Comparison of ENCODE assay signal across 14 cellular contexts in the genomic region with DNA sequence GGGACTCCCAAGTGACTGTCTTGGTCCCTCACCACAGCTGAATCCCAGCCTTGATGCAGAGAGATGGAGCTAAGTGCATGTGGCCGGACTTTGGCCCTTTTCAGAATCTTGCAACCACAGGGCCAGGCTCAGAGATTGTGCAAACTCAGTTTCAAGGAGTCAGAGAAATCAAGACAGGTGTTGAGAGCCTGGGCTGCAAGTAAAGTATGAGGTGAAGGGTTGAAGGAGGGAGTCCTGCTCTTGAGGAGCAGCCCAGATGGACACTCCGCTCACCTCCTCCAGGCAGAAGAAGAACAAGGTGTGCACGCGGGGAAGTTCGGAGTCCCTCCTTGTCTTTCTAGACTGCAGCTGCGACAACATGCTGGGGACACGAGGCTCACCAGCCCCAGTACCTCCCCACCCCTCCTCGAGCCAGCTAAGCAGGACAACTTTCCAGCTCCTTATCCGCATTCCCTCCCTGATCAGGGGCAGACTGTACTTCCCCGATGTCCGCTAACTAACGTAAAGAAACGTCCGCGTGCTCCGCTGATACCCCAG. TPM values are rescaled to one million over a fixed set of nuclear protein-coding genes. Genes with fewer than 3 reads are reported as not detected.
DNase-seq lines count a peak whose midpoint lies in the region; TF ChIP-seq lines count a peak whose summit lies in the region.
"Had no signal": no experiment of that assay in that cellular context is flagged by ENCODE, and none has a peak within 500 bp of the region (broad histone marks: within the 10 kb centered on the region; RNA-seq: fewer than 3 reads in every experiment).

No MANE protein-coding gene starts in this region.

- no peak for DNase-seq in brain microvascular endothelial cell
- no peak for DNase-seq in prostate gland (ENCODE audit: low spot score)
- no peak for DNase-seq in COLO829 (ENCODE audit: low spot score)
- no peak for DNase-seq in LoVo (ENCODE audit: low spot score)
- DNase-seq in SKM-1 (lab: John Stamatoyannopoulos, UW; ENCODE audit: unreplicated experiment) = no peak
- no peak for DNase-seq in amygdala (lab: John Stamatoyannopoulos, UW)
- DNase-seq: foreskin melanocyte; naive B cell; NCI-H187 treated with DMSO at 0.1 percent for 48 hours; stimulated activated CD4-positive, alpha-beta T cell treated with anti-CD3 and anti-CD28 coated beads, Interleukin-4, amount 100 ng/mL, for 24 hours; T-helper 9 cell had no signal

- no peaks in the 10 kb centered on the region for H4K20me1 ChIP-seq in BLaER1 treated with 17β-estradiol and CSF1 and Interleukin-3, amounts not matched to agents 10 nM and 100 nM

- in situ Hi-C loops in brain microvascular endothelial cell (cut with HindIII; ENCODE audit: low pct_ligation_motif_present, low sequenced_read_pairs) = no loop called here

- TF ChIP-seq CTCF in brain microvascular endothelial cell (IDR thresholded peaks at IDR 0.05; ENCODE audit: low read depth, low read length, missing control alignments) (no peak), prostate gland (IDR thresholded peaks at IDR 0.05) (no peak)

- no peaks in the 10 kb centered on the region for H3K36me3 ChIP-seq in BLaER1 treated with 17β-estradiol and CSF1 and Interleukin-3, amounts not matched to agents 10 nM and 100 nM
- H3K36me3 ChIP-seq in brain microvascular endothelial cell (replicated peaks) (no peaks in the 10 kb centered on the region), prostate gland (no peaks in the 10 kb centered on the region)
- H3K36me3 ChIP-seq: adrenal gland had no signal

- H3K4me2 ChIP-seq in BLaER1 treated with 17β-estradiol and CSF1 and Interleukin-3, amounts not matched to agents 10 nM and 100 nM = peak overlapping the region in 9 of 11 experiments; percentile 11 to 71 (median 55); a peak in 18 of 22 replicates

- no peak overlapping the region for H3K4me3 ChIP-seq in BLaER1 treated with 17β-estradiol and CSF1 and Interleukin-3, amounts not matched to agents 10 nM and 100 nM
- H3K4me3 ChIP-seq in brain microvascular endothelial cell (ENCODE audit: low read depth, low read length) = peak overlapping the region; percentile 29
- peak overlapping the region; percentile 29 for H3K4me3 ChIP-seq in iPS-18c (ENCODE audit: insufficient read depth, low read depth, low read length)
- H3K4me3 ChIP-seq in prostate gland = peak overlapping the region; percentile 23 to 36

- H3K27ac ChIP-seq in BLaER1 treated with 17β-estradiol and CSF1 and Interleukin-3, amounts not matched to agents 10 nM and 100 nM = no peak overlapping the region
- H3K27ac ChIP-seq in brain microvascular endothelial cell (no peak overlapping the region), prostate gland (no peak overlapping the region)
- H3K27ac ChIP-seq: adrenal gland had no signal

- WGBS in prostate gland = 35% methylated on average over 16 of the region's 16 CpGs

- peaks cover 0 to 22% (median 17%) of the 10 kb centered on the region in 10 experiments; a peak in 14 of 20 replicates for H3K4me1 ChIP-seq in BLaER1 treated with 17β-estradiol and CSF1 and Interleukin-3, amounts not matched to agents 10 nM and 100 nM
- no peaks in the 10 kb centered on the region for H3K4me1 ChIP-seq in prostate gland (replicated peaks)

- TF ChIP-seq POLR2A in prostate gland (IDR thresholded peaks at IDR 0.05) = no peak

- intact Hi-C loops in prostate gland (cut with DNase I) = no loop called here

- 0 out of 22 replicates have a peak, but pooled peaks cover 0 to 9% (median 0%) of the 10 kb centered on the region in 11 experiments for H3K9me3 ChIP-seq in BLaER1 treated with 17β-estradiol and CSF1 and Interleukin-3, amounts not matched to agents 10 nM and 100 nM (replicated peaks in 1 of 11)
- H3K9me3 ChIP-seq in iPS-18c (ENCODE audit: control insufficient read depth, insufficient read depth, low read length) = no peaks in the 10 kb centered on the region
- H3K9me3 ChIP-seq in prostate gland = no peaks in the 10 kb centered on the region
- H3K9me3 ChIP-seq: adrenal gland had no signal

- no peaks in the 10 kb centered on the region; a peak in 1 of 22 replicates for H3K27me3 ChIP-seq in BLaER1 treated with 17β-estradiol and CSF1 and Interleukin-3, amounts not matched to agents 10 nM and 100 nM
- H3K27me3 ChIP-seq in brain microvascular endothelial cell (replicated peaks) = peaks cover 14% of the 10 kb centered on the region
- no peaks in the 10 kb centered on the region for H3K27me3 ChIP-seq in prostate gland (replicated peaks; ENCODE audit: insufficient read depth)

- no peak overlapping the region for H3K9ac ChIP-seq in BLaER1 treated with 17β-estradiol and CSF1 and Interleukin-3, amounts not matched to agents 10 nM and 100 nM

RNA-seq across cellular contexts. Expression of gene BMP4, which starts 6.4 kb away (rescaled TPM):
- total RNA-seq in prostate gland = 10 to 100 TPM in 1 of 2 donors, 1 to 10 TPM in 1; 8.8 to 11.2 TPM

Comparison
In these comparisons a context has a peak if more than half of its experiments do, and no peak if none do; other contexts are left out.
1. H3K4me3 ChIP-seq: peak in brain microvascular endothelial cell (single experiment), iPS-18c (single experiment) and prostate gland (2 of 2); none in BLaER1 treated with 17β-estradiol and CSF1 and Interleukin-3, amounts not matched to agents 10 nM and 100 nM (0 of 10).